1 cellular context compared by ENCODE assay signal in the genomic region with DNA sequence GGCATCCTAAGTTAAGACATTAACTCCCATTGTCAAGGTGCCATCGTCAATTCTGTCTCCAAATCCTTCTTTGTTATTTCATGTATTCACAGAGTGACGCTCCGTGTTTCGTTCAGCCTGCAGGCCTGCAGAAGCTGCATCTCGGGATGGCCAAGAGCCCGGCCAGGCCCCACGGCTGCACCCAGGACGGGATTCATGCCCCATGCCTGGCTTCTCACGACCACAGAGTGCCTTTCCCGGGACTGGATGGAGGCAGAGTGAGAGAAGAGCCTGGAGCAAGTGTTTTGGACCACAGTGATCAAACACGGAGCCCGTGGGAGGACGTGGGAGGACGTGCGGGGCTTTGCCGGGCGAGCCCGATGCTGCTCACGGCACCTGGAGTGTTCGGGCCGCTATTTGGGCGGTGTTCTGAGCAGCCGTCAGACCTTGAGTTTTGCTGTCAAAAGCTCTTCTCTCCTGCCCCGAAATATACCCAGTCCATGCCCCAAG.
TF ChIP-seq lines count a peak whose summit lies in the region.

No MANE protein-coding gene starts in this region.

TF ChIP-seq in GM23338, 12 proteins besides CTCF, POLR2A, EP300 and RAD21 (continued from another document):
- TF ChIP-seq, protein P1, sequence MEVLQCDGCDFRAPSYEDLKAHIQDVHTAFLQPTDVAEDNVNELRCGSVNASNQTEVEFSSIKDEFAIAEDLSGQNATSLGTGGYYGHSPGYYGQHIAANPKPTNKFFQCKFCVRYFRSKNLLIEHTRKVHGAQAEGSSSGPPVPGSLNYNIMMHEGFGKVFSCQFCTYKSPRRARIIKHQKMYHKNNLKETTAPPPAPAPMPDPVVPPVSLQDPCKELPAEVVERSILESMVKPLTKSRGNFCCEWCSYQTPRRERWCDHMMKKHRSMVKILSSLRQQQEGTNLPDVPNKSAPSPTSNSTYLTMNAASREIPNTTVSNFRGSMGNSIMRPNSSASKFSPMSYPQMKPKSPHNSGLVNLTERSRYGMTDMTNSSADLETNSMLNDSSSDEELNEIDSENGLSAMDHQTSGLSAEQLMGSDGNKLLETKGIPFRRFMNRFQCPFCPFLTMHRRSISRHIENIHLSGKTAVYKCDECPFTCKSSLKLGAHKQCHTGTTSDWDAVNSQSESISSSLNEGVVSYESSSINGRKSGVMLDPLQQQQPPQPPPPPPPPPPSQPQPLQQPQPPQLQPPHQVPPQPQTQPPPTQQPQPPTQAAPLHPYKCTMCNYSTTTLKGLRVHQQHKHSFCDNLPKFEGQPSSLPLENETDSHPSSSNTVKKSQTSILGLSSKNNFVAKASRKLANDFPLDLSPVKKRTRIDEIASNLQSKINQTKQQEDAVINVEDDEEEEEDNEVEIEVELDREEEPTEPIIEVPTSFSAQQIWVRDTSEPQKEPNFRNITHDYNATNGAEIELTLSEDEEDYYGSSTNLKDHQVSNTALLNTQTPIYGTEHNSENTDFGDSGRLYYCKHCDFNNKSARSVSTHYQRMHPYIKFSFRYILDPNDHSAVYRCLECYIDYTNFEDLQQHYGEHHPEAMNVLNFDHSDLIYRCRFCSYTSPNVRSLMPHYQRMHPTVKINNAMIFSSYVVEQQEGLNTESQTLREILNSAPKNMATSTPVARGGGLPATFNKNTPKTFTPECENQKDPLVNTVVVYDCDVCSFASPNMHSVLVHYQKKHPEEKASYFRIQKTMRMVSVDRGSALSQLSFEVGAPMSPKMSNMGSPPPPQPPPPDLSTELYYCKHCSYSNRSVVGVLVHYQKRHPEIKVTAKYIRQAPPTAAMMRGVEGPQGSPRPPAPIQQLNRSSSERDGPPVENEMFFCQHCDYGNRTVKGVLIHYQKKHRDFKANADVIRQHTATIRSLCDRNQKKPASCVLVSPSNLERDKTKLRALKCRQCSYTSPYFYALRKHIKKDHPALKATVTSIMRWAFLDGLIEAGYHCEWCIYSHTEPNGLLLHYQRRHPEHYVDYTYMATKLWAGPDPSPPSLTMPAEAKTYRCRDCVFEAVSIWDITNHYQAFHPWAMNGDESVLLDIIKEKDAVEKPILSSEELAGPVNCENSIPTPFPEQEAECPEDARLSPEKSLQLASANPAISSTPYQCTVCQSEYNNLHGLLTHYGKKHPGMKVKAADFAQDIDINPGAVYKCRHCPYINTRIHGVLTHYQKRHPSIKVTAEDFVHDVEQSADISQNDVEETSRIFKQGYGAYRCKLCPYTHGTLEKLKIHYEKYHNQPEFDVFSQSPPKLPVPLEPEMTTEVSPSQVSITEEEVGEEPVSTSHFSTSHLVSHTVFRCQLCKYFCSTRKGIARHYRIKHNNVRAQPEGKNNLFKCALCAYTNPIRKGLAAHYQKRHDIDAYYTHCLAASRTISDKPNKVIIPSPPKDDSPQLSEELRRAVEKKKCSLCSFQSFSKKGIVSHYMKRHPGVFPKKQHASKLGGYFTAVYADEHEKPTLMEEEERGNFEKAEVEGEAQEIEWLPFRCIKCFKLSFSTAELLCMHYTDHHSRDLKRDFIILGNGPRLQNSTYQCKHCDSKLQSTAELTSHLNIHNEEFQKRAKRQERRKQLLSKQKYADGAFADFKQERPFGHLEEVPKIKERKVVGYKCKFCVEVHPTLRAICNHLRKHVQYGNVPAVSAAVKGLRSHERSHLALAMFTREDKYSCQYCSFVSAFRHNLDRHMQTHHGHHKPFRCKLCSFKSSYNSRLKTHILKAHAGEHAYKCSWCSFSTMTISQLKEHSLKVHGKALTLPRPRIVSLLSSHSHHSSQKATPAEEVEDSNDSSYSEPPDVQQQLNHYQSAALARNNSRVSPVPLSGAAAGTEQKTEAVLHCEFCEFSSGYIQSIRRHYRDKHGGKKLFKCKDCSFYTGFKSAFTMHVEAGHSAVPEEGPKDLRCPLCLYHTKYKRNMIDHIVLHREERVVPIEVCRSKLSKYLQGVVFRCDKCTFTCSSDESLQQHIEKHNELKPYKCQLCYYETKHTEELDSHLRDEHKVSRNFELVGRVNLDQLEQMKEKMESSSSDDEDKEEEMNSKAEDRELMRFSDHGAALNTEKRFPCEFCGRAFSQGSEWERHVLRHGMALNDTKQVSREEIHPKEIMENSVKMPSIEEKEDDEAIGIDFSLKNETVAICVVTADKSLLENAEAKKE (CRISPR knock-in tag; IDR thresholded peaks at IDR 0.05) = no peak
- TF ChIP-seq ZNF114 (CRISPR knock-in tag; IDR thresholded peaks at IDR 0.05) = no peak
- no peak for TF ChIP-seq JUNB (IDR thresholded peaks at IDR 0.05; ENCODE audit: unreplicated experiment)
- TF ChIP-seq EZH2 (IDR thresholded peaks at IDR 0.05; ENCODE audit: low read depth, unreplicated experiment) = no peak
- TF ChIP-seq, protein P2, sequence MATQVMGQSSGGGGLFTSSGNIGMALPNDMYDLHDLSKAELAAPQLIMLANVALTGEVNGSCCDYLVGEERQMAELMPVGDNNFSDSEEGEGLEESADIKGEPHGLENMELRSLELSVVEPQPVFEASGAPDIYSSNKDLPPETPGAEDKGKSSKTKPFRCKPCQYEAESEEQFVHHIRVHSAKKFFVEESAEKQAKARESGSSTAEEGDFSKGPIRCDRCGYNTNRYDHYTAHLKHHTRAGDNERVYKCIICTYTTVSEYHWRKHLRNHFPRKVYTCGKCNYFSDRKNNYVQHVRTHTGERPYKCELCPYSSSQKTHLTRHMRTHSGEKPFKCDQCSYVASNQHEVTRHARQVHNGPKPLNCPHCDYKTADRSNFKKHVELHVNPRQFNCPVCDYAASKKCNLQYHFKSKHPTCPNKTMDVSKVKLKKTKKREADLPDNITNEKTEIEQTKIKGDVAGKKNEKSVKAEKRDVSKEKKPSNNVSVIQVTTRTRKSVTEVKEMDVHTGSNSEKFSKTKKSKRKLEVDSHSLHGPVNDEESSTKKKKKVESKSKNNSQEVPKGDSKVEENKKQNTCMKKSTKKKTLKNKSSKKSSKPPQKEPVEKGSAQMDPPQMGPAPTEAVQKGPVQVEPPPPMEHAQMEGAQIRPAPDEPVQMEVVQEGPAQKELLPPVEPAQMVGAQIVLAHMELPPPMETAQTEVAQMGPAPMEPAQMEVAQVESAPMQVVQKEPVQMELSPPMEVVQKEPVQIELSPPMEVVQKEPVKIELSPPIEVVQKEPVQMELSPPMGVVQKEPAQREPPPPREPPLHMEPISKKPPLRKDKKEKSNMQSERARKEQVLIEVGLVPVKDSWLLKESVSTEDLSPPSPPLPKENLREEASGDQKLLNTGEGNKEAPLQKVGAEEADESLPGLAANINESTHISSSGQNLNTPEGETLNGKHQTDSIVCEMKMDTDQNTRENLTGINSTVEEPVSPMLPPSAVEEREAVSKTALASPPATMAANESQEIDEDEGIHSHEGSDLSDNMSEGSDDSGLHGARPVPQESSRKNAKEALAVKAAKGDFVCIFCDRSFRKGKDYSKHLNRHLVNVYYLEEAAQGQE (IDR thresholded peaks at IDR 0.05; ENCODE audit: unreplicated experiment) = no peak
- TF ChIP-seq, protein P3, sequence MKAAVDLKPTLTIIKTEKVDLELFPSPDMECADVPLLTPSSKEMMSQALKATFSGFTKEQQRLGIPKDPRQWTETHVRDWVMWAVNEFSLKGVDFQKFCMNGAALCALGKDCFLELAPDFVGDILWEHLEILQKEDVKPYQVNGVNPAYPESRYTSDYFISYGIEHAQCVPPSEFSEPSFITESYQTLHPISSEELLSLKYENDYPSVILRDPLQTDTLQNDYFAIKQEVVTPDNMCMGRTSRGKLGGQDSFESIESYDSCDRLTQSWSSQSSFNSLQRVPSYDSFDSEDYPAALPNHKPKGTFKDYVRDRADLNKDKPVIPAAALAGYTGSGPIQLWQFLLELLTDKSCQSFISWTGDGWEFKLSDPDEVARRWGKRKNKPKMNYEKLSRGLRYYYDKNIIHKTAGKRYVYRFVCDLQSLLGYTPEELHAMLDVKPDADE (IDR thresholded peaks at IDR 0.05) = no peak
- TF ChIP-seq EZH2phosphoT487 (IDR thresholded peaks at IDR 0.05; ENCODE audit: unreplicated experiment) = no peak
- no peak for TF ChIP-seq CREB1 (CRISPR knock-in tag; IDR thresholded peaks at IDR 0.05; ENCODE audit: low read depth)
- no peak for TF ChIP-seq STAT1 (IDR thresholded peaks at IDR 0.05; ENCODE audit: unreplicated experiment)
- TF ChIP-seq POLR2AphosphoS5 (IDR thresholded peaks at IDR 0.05; ENCODE audit: low read depth) = no peak
TF ChIP-seq in GM23338: peak in this region for 0.
